Comparison of ENCODE assay signal across 7 cellular contexts in the genomic region with DNA sequence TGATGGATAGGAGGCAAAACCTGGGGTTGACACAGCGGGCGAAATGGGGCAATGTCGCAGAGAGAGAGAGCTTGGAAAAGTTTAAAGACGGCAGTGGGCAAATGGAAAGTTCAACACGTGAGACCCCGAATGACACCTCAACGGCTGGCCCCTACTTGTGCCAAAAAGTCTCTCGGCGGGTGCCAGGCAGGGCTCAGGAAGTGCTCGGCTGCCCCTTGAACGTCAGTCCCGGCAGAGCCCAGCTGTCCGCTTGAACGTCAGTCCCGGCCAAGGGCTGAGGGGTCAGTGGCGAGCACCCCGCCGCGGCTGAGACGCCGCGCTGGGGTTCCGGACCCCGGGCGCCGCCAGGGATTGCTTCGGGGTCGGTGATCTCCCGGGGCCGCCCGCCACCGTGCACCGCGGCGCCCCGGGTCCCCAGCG. TPM values are rescaled to one million over a fixed set of nuclear protein-coding genes. Genes with fewer than 3 reads are reported as not detected.
DNase-seq lines count a peak whose midpoint lies in the region; ATAC-seq and TF ChIP-seq lines count a peak whose summit lies in the region.

No MANE protein-coding gene starts in this region.

- peak overlapping the region; percentile 99 to 100 for H3K27ac ChIP-seq in ascending aorta

- peaks cover 0 to 10% of the 10 kb centered on the region in 2 donors for H3K36me3 ChIP-seq in ascending aorta

- intact Hi-C loops in ascending aorta (cut with DNase I): loop anchor here (1.0 kb wide), 1 partner anchor 67 kb away; the partner anchor contains the start of gene UBA3

- H3K27me3 ChIP-seq in ascending aorta: no peaks in the 10 kb centered on the region

- peaks cover 0 to 35% of the 10 kb centered on the region in 2 donors for H3K4me1 ChIP-seq in ascending aorta

- no peaks in the 10 kb centered on the region for H3K9me3 ChIP-seq in ascending aorta

- TF ChIP-seq CTCF in GM12875 (IDR thresholded peaks at IDR 0.05; ENCODE audit: borderline replicate concordance, insufficient read depth, low read depth, low read length) (no peak; the same call in 1 of the 2 replicates), LNCaP clone FGC (IDR thresholded peaks at IDR 0.05; ENCODE audit: control insufficient read depth, extremely low read depth, insufficient read depth) (no peak), ascending aorta (IDR thresholded peaks at IDR 0.05) (peak in 2 of 3 experiments; percentile 5 to 12)

- peak overlapping the region; percentile 92 for H3K4me3 ChIP-seq in GM12875 (ENCODE audit: low read depth, low read length)
- peak overlapping the region; percentile 71 for H3K4me3 ChIP-seq in LNCaP clone FGC (ENCODE audit: low read depth, low read length)
- peak overlapping the region; percentile 77 to 91 for H3K4me3 ChIP-seq in ascending aorta

- DNase-seq in LNCaP clone FGC (ENCODE audit: low read depth): no peak
- DNase-seq in ascending aorta (ENCODE audit: low spot score in 2 of 2): peak; percentile 11 to 85
- DNase-seq in hepatic stellate cell (ENCODE audit: low spot score): peak; percentile 72
- peak; percentile 12 for DNase-seq in renal cortical epithelial cell (ENCODE audit: low read depth)
- DNase-seq in DMS79 treated with DMSO at 0.1 percent for 48 hours (lab: John Stamatoyannopoulos, UW): no peak

- peak; percentile 38 for ATAC-seq in GM21717 (IDR thresholded peaks at IDR 0.05; ENCODE audit: unreplicated experiment)

RNA-seq across cellular contexts. Expression of gene EOGT, which starts 0.6 kb away (rescaled TPM):
- 50.4 TPM for total RNA-seq in ascending aorta
- total RNA-seq in renal cortical epithelial cell: 23.2 and 52.1 TPM in 2 replicates

RNA-seq across cellular contexts. Expression of gene TMF1, which starts 39.3 kb away (rescaled TPM):
- total RNA-seq in ascending aorta: 35.2 TPM
- 23.8 and 55.6 TPM in 2 replicates for total RNA-seq in renal cortical epithelial cell

Comparison
In these comparisons a context has a peak if more than half of its experiments do, and no peak if none do; other contexts are left out.
1. CTCF ChIP-seq: peak in ascending aorta (2 of 3); none in GM12875 (single experiment) and LNCaP clone FGC (single experiment).
2. DNase-seq: peak in ascending aorta (2 of 2), hepatic stellate cell (single experiment) and renal cortical epithelial cell (single experiment); none in LNCaP clone FGC (single experiment) and DMS79 treated with DMSO at 0.1 percent for 48 hours (single experiment).
3. Peak in every context shown above with its lines, with median percentiles within 50 percentile points of each other: H3K4me3 ChIP-seq.